Comparison of ENCODE assay signal across 20 cellular contexts in genomic region chr12:94162108-94162507, GRCh38. TPM values are rescaled to one million over a fixed set of nuclear protein-coding genes. Genes with fewer than 3 reads are reported as not detected.
DNase-seq lines count a peak whose midpoint lies in the region; ATAC-seq, FAIRE-seq and TF ChIP-seq lines count a peak whose summit lies in the region.
"Had no signal": no experiment of that assay in that cellular context is flagged by ENCODE, and none has a peak within 500 bp of the region (broad histone marks: within the 10 kb centered on the region; RNA-seq: fewer than 3 reads in every experiment).

No MANE protein-coding gene starts in this region.

- H4K8ac ChIP-seq in H1 (ENCODE audit: extremely low read depth, insufficient read depth, low read length) = no peak overlapping the region

- H2BK5ac ChIP-seq in H1 (ENCODE audit: low read depth, low read length) = no peak overlapping the region

- H4K91ac ChIP-seq in H1 (replicated peaks; ENCODE audit: insufficient read length, low read length) = no peak overlapping the region

- H2AK5ac ChIP-seq in H1 (ENCODE audit: low read depth, low read length) = no peak overlapping the region

- POLR2A ChIA-PET in HepG2 (lab: Yijun Ruan, JAX) (no interaction called here), H1 (lab: Charles Lee; ENCODE audit: partially characterized antibody) (no interaction called here)

- H3K4me1 Mint-ChIP-seq in stimulated activated effector memory CD8-positive, alpha-beta T cell treated with anti-CD3 and anti-CD28 coated beads, Interleukin-12 subunit alpha, Interleukin-12 subunit beta, amount 100 ng/mL, for 72 hours = peaks cover 45% of the 10 kb centered on the region

- H3K56ac ChIP-seq in H1 (replicated peaks; ENCODE audit: insufficient read length, low read depth, low read length) = no peak overlapping the region

- H3K23ac ChIP-seq in H1 (ENCODE audit: insufficient read length) = no peak overlapping the region

- TF ChIP-seq CTCF in HepG2 (CRISPR knock-in tag; IDR thresholded peaks at IDR 0.05) (no peak), right lobe of liver (IDR thresholded peaks at IDR 0.05) (no peak), H1 (IDR thresholded peaks at IDR 0.05; ENCODE audit: control extremely low read depth in 1 of 3, insufficient read depth in 1 of 3, low read depth in 1 of 3, low read length in 3 of 3) (no peak)

- no peaks in the 10 kb centered on the region for H3K4me1 ChIP-seq in HepG2 (ENCODE audit: insufficient read depth, low read length)
- no peaks in the 10 kb centered on the region for H3K4me1 ChIP-seq in right lobe of liver
- peaks cover 5 to 17% (median 14%) of the 10 kb centered on the region in 4 experiments; a peak in 6 of 7 replicates for H3K4me1 ChIP-seq in H1 (replicated peaks in 1 of 4; ENCODE audit: control insufficient read depth in 3 of 4, insufficient read depth in 4 of 4, low read length in 3 of 4)

- no TSS peak for BruUV-seq in HepG2 (replicated peaks; lab: Mats Ljungman, UMichigan)

- no peak overlapping the region for H3K18ac ChIP-seq in H1 (ENCODE audit: extremely low read depth, low read length)

- H3K36me3 ChIP-seq in HepG2 (replicated peaks in 1 of 2; ENCODE audit: control insufficient read depth in 1 of 2, insufficient read depth in 2 of 2, low read length in 2 of 2) (no peaks in the 10 kb centered on the region; a peak in 3 of 5 replicates), right lobe of liver (no peaks in the 10 kb centered on the region), H1 (ENCODE audit: control insufficient read depth in 2 of 4, insufficient read depth in 4 of 4, low read length in 3 of 4) (no peaks in the 10 kb centered on the region)
- H3K36me3 ChIP-seq: HAP-1 had no signal

- peaks cover 13% of the 10 kb centered on the region for H3K79me2 ChIP-seq in HepG2 (ENCODE audit: insufficient read depth, low read length)
- H3K79me2 ChIP-seq in H1 (ENCODE audit: control insufficient read depth in 1 of 2, insufficient read depth in 2 of 2, low read length in 2 of 2) = no peaks in the 10 kb centered on the region

- in situ Hi-C loops in HepG2 (cut with HindIII; ENCODE audit: extremely low pct_ligation_motif_present, low pct_unique_long_range_greater_than_20kb) = no loop called here

- H3K9me3 Mint-ChIP-seq in stimulated activated effector memory CD8-positive, alpha-beta T cell treated with anti-CD3 and anti-CD28 coated beads, Interleukin-12 subunit alpha, Interleukin-12 subunit beta, amount 100 ng/mL, for 72 hours = peaks cover 4% of the 10 kb centered on the region
- H3K9me3 Mint-ChIP-seq: CD4-positive, alpha-beta memory T cell; GM23338 had no signal

- no peak overlapping the region for H3K4ac ChIP-seq in H1 (replicated peaks; ENCODE audit: insufficient read length, low read depth, low read length)

- intact Hi-C loops in HepG2 (cut with micrococcal nuclease; ENCODE audit: unreplicated experiment) (no loop called here), right lobe of liver (cut with DNase I) (no loop called here)

- FAIRE-seq in HepG2 (lab: Jason Lieb, UNC) (no peak), H1 (lab: Jason Lieb, UNC) (no peak)
- FAIRE-seq: A204.1, G401.6, GM12878, GM19239, H54 had no signal

- H3K79me1 ChIP-seq in H1 (ENCODE audit: low read depth, low read length) = no peaks in the 10 kb centered on the region

- ATAC-seq in HepG2 = no peak
- no peak for ATAC-seq in right lobe of liver
- ATAC-seq in stimulated activated effector memory CD8-positive, alpha-beta T cell treated with anti-CD3 and anti-CD28 coated beads, Interleukin-12 subunit alpha, Interleukin-12 subunit beta, amount 100 ng/mL, for 72 hours = no peak
- no peak for ATAC-seq in GM21381 (IDR thresholded peaks at IDR 0.05; ENCODE audit: unreplicated experiment)
- ATAC-seq: GM12878, GM23338 had no signal

- peak overlapping the region; percentile 24 for H3K27ac Mint-ChIP-seq in stimulated activated effector memory CD8-positive, alpha-beta T cell treated with anti-CD3 and anti-CD28 coated beads, Interleukin-12 subunit alpha, Interleukin-12 subunit beta, amount 100 ng/mL, for 72 hours
- H3K27ac Mint-ChIP-seq: GM23338 had no signal

- 97% methylated on average over 3 of the region's 3 CpGs for WGBS in HepG2 (ENCODE audit: low lambda C conversion rate)
- 81% methylated on average over 3 of the region's 3 CpGs for WGBS in right lobe of liver (ENCODE audit: insufficient coverage, low coverage, low lambda C conversion rate, missing lambda C conversion rate)
- WGBS in H1 (ENCODE audit: extremely low coverage in 1 of 2, insufficient coverage in 1 of 2, insufficient read length in 1 of 2, insufficient replicate concordance in 2 of 2, low coverage in 1 of 2, low lambda C conversion rate in 2 of 2, missing lambda C conversion rate in 1 of 2), 2 experiments = 95% methylated on average over 3 of the region's 3 CpGs; no CpG with 5 or more reads in 1 of the 2 experiments

- no peak overlapping the region for H3K4me3 Mint-ChIP-seq in stimulated activated effector memory CD8-positive, alpha-beta T cell treated with anti-CD3 and anti-CD28 coated beads, Interleukin-12 subunit alpha, Interleukin-12 subunit beta, amount 100 ng/mL, for 72 hours
- H3K4me3 Mint-ChIP-seq: GM23338 had no signal

- peaks cover 5% of the 10 kb centered on the region for H3K36me3 Mint-ChIP-seq in stimulated activated effector memory CD8-positive, alpha-beta T cell treated with anti-CD3 and anti-CD28 coated beads, Interleukin-12 subunit alpha, Interleukin-12 subunit beta, amount 100 ng/mL, for 72 hours

- no peak overlapping the region for H2BK120ac ChIP-seq in H1 (replicated peaks; ENCODE audit: low read depth, low read length)

- H3K9me3 ChIP-seq in HepG2 (ENCODE audit: low read length) = no peaks in the 10 kb centered on the region
- no peaks in the 10 kb centered on the region for H3K9me3 ChIP-seq in right lobe of liver
- no peaks in the 10 kb centered on the region for H3K9me3 ChIP-seq in H1 (ENCODE audit: insufficient read depth in 2 of 2, low read depth in 1 of 2, low read length in 1 of 2)
- H3K9me3 ChIP-seq: HAP-1 had no signal

- TF ChIP-seq POLR2A in HepG2 (IDR thresholded peaks at IDR 0.05; ENCODE audit: insufficient read depth in 1 of 2, low read depth in 2 of 2, low read length in 2 of 2) (no peak), right lobe of liver (IDR thresholded peaks at IDR 0.05) (no peak), H1 (IDR thresholded peaks at IDR 0.05; ENCODE audit: control extremely low read depth in 1 of 2, low read depth in 2 of 2, low read length in 2 of 2) (no peak)

- DNase-seq in HepG2 (ENCODE audit: low spot score) (no peak), right lobe of liver (no peak), H1 (ENCODE audit: low read depth in 1 of 2, low spot score in 2 of 2) (no peak), AG20443 (ENCODE audit: low spot score) (no peak), AML-193 (lab: John Stamatoyannopoulos, UW) (no peak)
- DNase-seq in stimulated activated effector memory CD8-positive, alpha-beta T cell treated with anti-CD3 and anti-CD28 coated beads, Interleukin-12 subunit alpha, Interleukin-12 subunit beta, amount 100 ng/mL, for 72 hours (ENCODE audit: low spot score in 2 of 2) = no peak
- DNase-seq: C1 segment of cervical spinal cord; CD4-positive, alpha-beta memory T cell; COR-L47; DMS153; DND-41 had no signal

- H2BK12ac ChIP-seq in H1 (ENCODE audit: low read depth, low read length) = no peak overlapping the region

- H3K4me3 ChIP-seq in HepG2 (replicated peaks in 1 of 3; ENCODE audit: insufficient read depth in 1 of 3, low read depth in 2 of 3, low read length in 3 of 3) (no peak overlapping the region), right lobe of liver (no peak overlapping the region), H1 (ENCODE audit: extremely low read depth in 1 of 4, insufficient read depth in 2 of 4, low read depth in 3 of 4, low read length in 4 of 4) (no peak overlapping the region)
- H3K4me3 ChIP-seq: GM12878, GM23338, HAP-1 had no signal

- H3K14ac ChIP-seq in H1 (ENCODE audit: insufficient read length) = no peak overlapping the region

- no peaks in the 10 kb centered on the region for H3K23me2 ChIP-seq in H1 (ENCODE audit: low read depth, low read length)

- no peak overlapping the region for H3K9ac ChIP-seq in HepG2 (ENCODE audit: insufficient read depth, low read depth, low read length)
- no peak overlapping the region for H3K9ac ChIP-seq in H1 (replicated peaks in 1 of 4; ENCODE audit: extremely low read depth in 1 of 4, low read depth in 3 of 4, low read length in 3 of 4)

- H3K27me3 ChIP-seq in HepG2 (ENCODE audit: control insufficient read depth in 1 of 2, insufficient read depth in 2 of 2, low read length in 2 of 2) = no peaks in the 10 kb centered on the region
- H3K27me3 ChIP-seq in right lobe of liver = no peaks in the 10 kb centered on the region
- peaks cover 12 to 49% (median 28%) of the 10 kb centered on the region in 4 experiments for H3K27me3 ChIP-seq in H1 (replicated peaks in 1 of 4; ENCODE audit: control insufficient read depth in 3 of 4, extremely low read depth in 1 of 4, insufficient read depth in 3 of 4, low read length in 3 of 4)

- TF ChIP-seq RAD21 in HepG2 (CRISPR knock-in tag; IDR thresholded peaks at IDR 0.05) (no peak), H1 (IDR thresholded peaks at IDR 0.05 in 1 of 2, conservative IDR thresholded peaks at IDR 0.05 in 1 of 2; ENCODE audit: low read depth in 2 of 2, low read length in 2 of 2) (no peak)

- no peak overlapping the region for H4K5ac ChIP-seq in H1 (ENCODE audit: insufficient read length, low read depth, low read length)

- no peak overlapping the region for H3K4me2 ChIP-seq in HepG2 (ENCODE audit: low read depth, low read length)
- no peak overlapping the region for H3K4me2 ChIP-seq in H1 (ENCODE audit: insufficient read depth in 1 of 2, low read depth in 2 of 2, low read length in 2 of 2)
- H3K4me2 ChIP-seq: GM23338 had no signal

- H2AFZ ChIP-seq in HepG2 (ENCODE audit: low read length) (no peak overlapping the region), H1 (ENCODE audit: low read length) (no peak overlapping the region)
- H2AFZ ChIP-seq: GM23338 had no signal

- H2BK15ac ChIP-seq in H1 (ENCODE audit: low read length) = no peak overlapping the region

- H4K20me1 ChIP-seq in HepG2 (ENCODE audit: insufficient read depth, low read length) (no peaks in the 10 kb centered on the region), H1 (replicated peaks in 1 of 2; ENCODE audit: control insufficient read depth in 1 of 2, insufficient read depth in 2 of 2, low read length in 2 of 2) (no peaks in the 10 kb centered on the region)

- no peak for TF ChIP-seq EP300 in HepG2 (IDR thresholded peaks at IDR 0.05; ENCODE audit: low read depth in 2 of 2, low read length in 2 of 2)
- TF ChIP-seq EP300 in HepG2 (CRISPR knock-in tag; IDR thresholded peaks at IDR 0.05; ENCODE audit: borderline replicate concordance) = no peak
- TF ChIP-seq EP300 in H1 (IDR thresholded peaks at IDR 0.05; ENCODE audit: borderline replicate concordance in 1 of 2, low read depth in 2 of 2, low read length in 2 of 2) = no peak

- H3K27ac ChIP-seq in HepG2 (ENCODE audit: extremely low read length, insufficient read depth, low read length) = no peak overlapping the region
- H3K27ac ChIP-seq in right lobe of liver = no peak overlapping the region
- no peak overlapping the region for H3K27ac ChIP-seq in H1 (ENCODE audit: low read depth, low read length)
- H3K27ac ChIP-seq: 22Rv1 had no signal

- CTCF ChIA-PET in HepG2 (lab: Yijun Ruan, JAX; ENCODE audit: low intra/inter-chr PET ratio, low total read pairs) = no interaction called here
- CTCF ChIA-PET in H1 (lab: Charles Lee; ENCODE audit: partially characterized antibody) = interaction anchor here (1.2 to 1.7 kb wide), 2 partner anchors 11 to 36 kb away, joined by 3 to 4 read pairs; no protein-coding TSS in a partner anchor

- H2BK20ac ChIP-seq in H1 (ENCODE audit: low read length) = no peak overlapping the region

RNA-seq across cellular contexts. Expression of gene PLXNC1, which starts 13.7 kb away (rescaled TPM):
- total RNA-seq in HepG2 (2016; rRNA removed; fragmentation: Illumina TruSeq; extraction: Trizol) (7.3 and 11.2 TPM in 2 replicates), right lobe of liver (1 to 10 TPM; 1.6 to 7.0 (median 3.5) TPM)
- 8.1 and 9.0 TPM in 2 replicates for total RNA-seq in HepG2 (2016; cell fraction: cytosol; rRNA removed; fragmentation: Illumina TruSeq; extraction: Trizol; ENCODE audit: low read depth)
- 6.3 and 12.7 TPM in 2 replicates for total RNA-seq in HepG2 (2016; cell fraction: insoluble cytoplasmic fraction; rRNA removed; fragmentation: Illumina TruSeq; extraction: Trizol)
- total RNA-seq in HepG2 (2016; cell fraction: membrane; rRNA removed; fragmentation: Illumina TruSeq; extraction: Trizol) = 2.8 and 3.1 TPM in 2 replicates
- 20.3 and 30.3 TPM in 2 replicates for total RNA-seq in HepG2 (2016; cell fraction: nucleus; rRNA removed; fragmentation: Illumina TruSeq; extraction: Trizol)
- polyA plus RNA-seq in HepG2 (2011; rRNA removed) (6.0 and 6.6 TPM in 2 replicates), H1 (2011; rRNA removed) (0.83 and 0.86 TPM in 2 replicates)
- polyA plus RNA-seq in HepG2 (2011; cell fraction: cytosol; rRNA removed) = 2.7 and 3.6 TPM in 2 replicates
- polyA plus RNA-seq in HepG2 (2011; cell fraction: nucleus; rRNA removed) = 13.0 and 16.5 TPM in 2 replicates
- polyA plus RNA-seq in HepG2 (2012) = 4.8 and 5.2 TPM in 2 replicates
- polyA plus RNA-seq in HepG2 (2016; cell fraction: cytosol; fragmentation: Illumina TruSeq; extraction: Trizol; ENCODE audit: low read depth) = 0.16 and 0.22 TPM in 2 replicates
- polyA plus RNA-seq in HepG2 (2016; cell fraction: insoluble cytoplasmic fraction; fragmentation: Illumina TruSeq; extraction: Trizol; ENCODE audit: low read depth) = 3.0 and 3.1 TPM in 2 replicates
- 0.32 and 0.63 TPM in 2 replicates for polyA plus RNA-seq in HepG2 (2016; cell fraction: membrane; fragmentation: Illumina TruSeq; extraction: Trizol; ENCODE audit: low read depth)
- 13.8 and 13.9 TPM in 2 replicates for polyA plus RNA-seq in HepG2 (2016; cell fraction: nucleus; fragmentation: Illumina TruSeq; extraction: Trizol; ENCODE audit: insufficient read depth, low read depth)
- polyA minus RNA-seq in HepG2 (2011; rRNA and poly(A)+ RNA removed; ENCODE audit: low replicate concordance) = 0.37 and 27.7 TPM in 2 replicates
- polyA minus RNA-seq in HepG2 (2011; cell fraction: cytosol; rRNA and poly(A)+ RNA removed) = 6.3 and 6.7 TPM in 2 replicates
- 59.7 and 63.2 TPM in 2 replicates for polyA minus RNA-seq in HepG2 (2011; cell fraction: nucleus; rRNA and poly(A)+ RNA removed)
- total RNA-seq in H1 (2021; fragmentation: NEBNext Ultra II Directional; extraction: Animal tissue kit (Norgen Biotek cat#: 25700)) = 1.3 and 2.0 TPM in 2 replicates
- 0.80 TPM for polyA plus RNA-seq in H1 (2011; cell fraction: cytosol; rRNA removed)
- 1.4 TPM for polyA plus RNA-seq in H1 (2011; cell fraction: nucleus; rRNA removed)
- polyA plus RNA-seq in H1 (2012, experiment 1 of 2) = 1.6 to 2.5 TPM (median 1.8 TPM) in 4 replicates
- polyA plus RNA-seq in H1 (2012, experiment 2 of 2) = 0.08 TPM
- 1.2 TPM for polyA plus RNA-seq in H1 (2013, experiment 1 of 2)
- 1.1 TPM for polyA plus RNA-seq in H1 (2013, experiment 2 of 2)
- 3.0 and 5.2 TPM in 2 replicates for polyA minus RNA-seq in H1 (2011; rRNA and poly(A)+ RNA removed)
- 0.81 TPM for polyA minus RNA-seq in H1 (2011; cell fraction: cytosol; rRNA and poly(A)+ RNA removed)
- 6.7 TPM for polyA minus RNA-seq in H1 (2011; cell fraction: nucleus; rRNA and poly(A)+ RNA removed)

Comparison
In these comparisons a context has a peak if more than half of its experiments do, and no peak if none do; other contexts are left out.
1. Of the 41 proteins assayed by ChIP-seq in both HepG2 and H1: peak only in HepG2: none; only in H1: KDM1A; in both: none; in neither: 40.